Comparison of ENCODE assay signal across 8 cellular contexts in the genomic region with DNA sequence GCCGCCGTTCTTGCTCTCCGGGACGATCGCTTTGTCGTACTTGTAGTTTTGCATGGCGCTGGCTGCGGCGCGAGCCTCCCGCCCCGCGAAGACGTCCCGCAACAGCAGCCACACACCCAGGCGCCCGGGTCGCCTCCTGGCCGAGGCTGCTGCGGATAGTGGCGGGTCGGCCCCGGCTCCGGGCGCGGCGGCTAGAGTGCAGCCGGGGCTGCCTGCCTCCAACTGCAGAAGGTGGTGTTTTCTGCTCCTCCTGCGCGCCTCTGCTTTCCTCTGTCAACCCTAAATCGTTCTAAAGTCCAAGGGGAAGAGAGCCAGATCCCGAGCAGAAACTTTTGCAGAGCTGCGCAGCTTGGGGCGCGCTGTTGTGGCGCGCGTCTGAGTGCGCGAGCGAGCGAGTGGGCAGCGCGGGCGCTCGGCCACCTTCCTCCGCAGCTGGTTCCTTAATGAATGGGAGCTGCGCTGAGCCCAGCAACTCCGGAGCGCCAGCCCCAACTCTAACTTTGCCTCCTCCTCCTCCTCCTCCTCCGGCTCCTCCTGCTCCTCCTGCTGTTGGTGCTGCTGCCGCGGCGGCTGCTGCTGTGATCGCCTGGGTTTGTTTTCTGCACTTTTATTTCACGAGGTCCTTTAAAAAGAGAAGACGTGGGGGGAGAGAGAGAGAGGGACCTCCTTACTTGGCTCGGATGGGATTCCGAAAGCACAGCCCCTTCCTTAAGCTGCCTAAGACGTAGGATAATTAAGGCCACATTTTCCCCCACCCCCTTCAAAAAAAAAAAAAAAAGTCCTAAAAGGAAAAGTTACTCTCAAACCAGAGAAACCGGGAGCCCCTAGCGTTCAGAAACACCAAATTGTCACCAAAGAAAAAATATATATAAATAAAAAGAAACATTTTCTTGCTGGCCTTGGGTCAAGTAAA. TPM values are rescaled to one million over a fixed set of nuclear protein-coding genes. Genes with fewer than 3 reads are reported as not detected.
DNase-seq lines count a peak whose midpoint lies in the region; TF ChIP-seq lines count a peak whose summit lies in the region.

TSS of gene PLPP3 (minus strand) at position 601 of the 913 bp plus-strand sequence. CDS start at position 54, 547 bp downstream.

- TF ChIP-seq POLR2A in esophagus muscularis mucosa (IDR thresholded peaks at IDR 0.05; ENCODE audit: low read depth) = peak; percentile 88

- peak within 1 kb of the TSS; percentile 91 for H3K4me3 ChIP-seq in AG09309 (ENCODE audit: control insufficient read depth, low read depth, low read length)
- H3K4me3 ChIP-seq in WERI-Rb-1 (ENCODE audit: low read depth, low read length) = peak within 1 kb of the TSS; percentile 83
- H3K4me3 ChIP-seq in esophagus muscularis mucosa = peak within 1 kb of the TSS; percentile 58 to 94 (median 84)
- H3K4me3 ChIP-seq in tibial artery = peak within 1 kb of the TSS; percentile 95 to 96

- intact Hi-C loops in esophagus muscularis mucosa (cut with DNase I) = loop anchor here (5.0 to 10.0 kb wide), 3 partner anchors 104 to 602 kb away; no protein-coding TSS in a partner anchor
- intact Hi-C loops in tibial artery (cut with DNase I; ENCODE audit: low total_unique reads) = loop anchor here (5.0 to 10.0 kb wide), 3 partner anchors 134 to 1202 kb away; no protein-coding TSS in a partner anchor

- H3K36me3 ChIP-seq in WERI-Rb-1 (no peaks in the 10 kb centered on the region), esophagus muscularis mucosa (no peaks in the 10 kb centered on the region), tibial artery (no peaks in the 10 kb centered on the region)

- 0% methylated on average over 31 of the region's 62 CpGs for WGBS in esophagus muscularis mucosa

- no peaks in the 10 kb centered on the region for H3K27me3 ChIP-seq in WERI-Rb-1 (ENCODE audit: insufficient read depth, low read depth, severe bottlenecking)
- H3K27me3 ChIP-seq in esophagus muscularis mucosa = no peaks in the 10 kb centered on the region
- H3K27me3 ChIP-seq in tibial artery = no peaks in the 10 kb centered on the region

- TF ChIP-seq CTCF in AG09309 (IDR thresholded peaks at IDR 0.05; ENCODE audit: control insufficient read depth, insufficient read depth, low read depth, low read length, missing control alignments) = peak; percentile 28
- no peak for TF ChIP-seq CTCF in GM13976 (IDR thresholded peaks at IDR 0.05; ENCODE audit: borderline replicate concordance, control extremely low read depth, extremely low read depth, insufficient read depth, missing control alignments)
- TF ChIP-seq CTCF in WERI-Rb-1 (IDR thresholded peaks at IDR 0.05; ENCODE audit: low read depth, low read length) = 0 out of 2 replicates have a peak, but pooled peaks have one; percentile 20
- TF ChIP-seq CTCF in esophagus muscularis mucosa (IDR thresholded peaks at IDR 0.05) = peak; percentile 50 to 53 (median 50)
- peak; percentile 40 to 48 for TF ChIP-seq CTCF in tibial artery (IDR thresholded peaks at IDR 0.05)

- peak; percentile 93 for DNase-seq in AG09309 (ENCODE audit: low read depth)
- peak; percentile 59 for DNase-seq in GM13976 (ENCODE audit: low spot score)
- DNase-seq in NCI-H128 (lab: John Stamatoyannopoulos, UW; ENCODE audit: unreplicated experiment) = peak; percentile 60
- peak; percentile 61 for DNase-seq in WERI-Rb-1
- DNase-seq in esophagus muscularis mucosa (ENCODE audit: extremely low spot score) = peak; percentile 98
- DNase-seq in midbrain (lab: John Stamatoyannopoulos, UW) = peak; percentile 73
- peak; percentile 90 to 95 for DNase-seq in tibial artery
- DNase-seq in stimulated activated CD8-positive, alpha-beta memory T cell treated with anti-CD3 and anti-CD28 coated beads, Interleukin-4, amount 100 ng/mL, for 48 hours = no peak

- H3K27ac ChIP-seq in WERI-Rb-1 (no peak within 1 kb of the TSS; the same call in 1 of the 2 replicates), esophagus muscularis mucosa (replicated peaks in 1 of 4) (peak within 1 kb of the TSS; percentile 90 to 95 (median 92)), tibial artery (peak within 1 kb of the TSS; percentile 95 to 96)

- no peak for TF ChIP-seq EP300 in esophagus muscularis mucosa (IDR thresholded peaks at IDR 0.05)

- in situ Hi-C loops in GM13976 (cut with MboI; ENCODE audit: low sequenced_read_pairs, unreplicated experiment) = loop anchor here (25.0 kb wide), 3 partner anchors 1092 to 1292 kb away; no protein-coding TSS in a partner anchor

- peaks cover 9 to 46% (median 38%) of the 10 kb centered on the region in 4 donors for H3K4me1 ChIP-seq in esophagus muscularis mucosa
- peaks cover 0 to 35% (median 6%) of the 10 kb centered on the region in 4 donors for H3K4me1 ChIP-seq in tibial artery

- H3K9me3 ChIP-seq in WERI-Rb-1 (ENCODE audit: severe bottlenecking) (no peaks in the 10 kb centered on the region), esophagus muscularis mucosa (no peaks in the 10 kb centered on the region), tibial artery (no peaks in the 10 kb centered on the region)

RNA-seq across cellular contexts. Expression of gene PLPP3, which starts in this region (rescaled TPM):
- total RNA-seq in esophagus muscularis mucosa = 100 to 1,000 TPM; 138 to 244 (median 181) TPM
